3 cellular contexts compared by ENCODE assay signal in the genomic region with DNA sequence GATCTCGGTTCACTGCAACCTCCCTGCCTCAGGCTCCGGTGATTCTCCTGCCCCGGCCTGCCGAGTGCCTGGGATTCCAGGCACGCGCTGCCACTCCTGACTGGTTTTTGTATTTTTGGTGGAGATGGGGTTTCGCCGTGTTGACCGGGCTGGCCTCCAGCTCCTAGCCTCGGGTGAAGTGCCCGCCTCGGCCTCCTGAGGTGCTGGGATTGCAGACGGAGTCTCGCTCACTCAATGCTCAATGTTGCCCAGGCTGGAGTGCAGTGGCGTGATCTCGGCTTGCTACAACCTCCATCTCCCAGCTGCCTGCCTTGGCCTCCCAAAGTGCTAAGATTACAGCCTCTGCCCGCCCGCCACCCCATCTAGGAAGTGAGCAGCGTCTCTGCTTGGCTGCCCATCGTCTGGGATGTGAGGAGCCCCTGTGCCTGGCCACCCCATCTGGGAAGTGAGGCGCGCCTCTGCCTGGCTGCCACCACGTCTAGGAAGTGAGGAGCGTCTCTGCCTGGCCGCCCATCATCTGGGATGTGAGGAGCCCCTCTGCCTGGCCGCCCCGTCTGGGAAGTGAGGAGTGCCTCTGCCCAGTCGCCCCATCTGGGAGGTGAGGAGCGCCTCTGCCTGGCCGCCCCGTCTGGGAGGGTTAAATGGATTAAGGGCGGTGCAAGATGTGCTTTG. TPM values are rescaled to one million over a fixed set of nuclear protein-coding genes. Genes with fewer than 3 reads are reported as not detected.
"Had no signal": no experiment of that assay in that cellular context is flagged by ENCODE, and none has a peak within 500 bp of the region (broad histone marks: within the 10 kb centered on the region; RNA-seq: fewer than 3 reads in every experiment).

No MANE protein-coding gene starts in this region.

RNA-seq across cellular contexts. Expression of gene SLC47A2, which starts 31.3 kb away (rescaled TPM):
- total RNA-seq: HT1080, IMR-90, K562 had no signal
